ENCODE assay signal across 18 cellular contexts in genomic region chr7:139574618-139575337, GRCh38. TPM values are rescaled to one million over a fixed set of nuclear protein-coding genes. Genes with fewer than 3 reads are reported as not detected.
"Had no signal": no experiment of that assay in that cellular context is flagged by ENCODE, and none has a peak within 500 bp of the region (broad histone marks: within the 10 kb centered on the region; RNA-seq: fewer than 3 reads in every experiment).

No MANE protein-coding gene starts in this region.

- H3K4me3 ChIP-seq: body of pancreas, pancreas, uterus had no signal

- H3K4me1 Mint-ChIP-seq: central memory CD8-positive, alpha-beta T cell; immature natural killer cell; stimulated activated naive B cell treated with anti-CD40 and anti-IgM and Interleukin-4, amounts not matched to agents 10 μg/mL and 1 μg/mL and 100 μg/mL, for 72 hours had no signal

- H3K27me3 ChIP-seq: body of pancreas, pancreas, uterus had no signal

- ATAC-seq: activated CD4-positive, CD25-positive, alpha-beta regulatory T cell treated with anti-CD3 and anti-CD28 coated beads, Interleukin-2, amount 50 U/mL, for 24 hours; body of pancreas; pancreas; SK-N-SH treated with all-trans-retinoic acid at 6 μM for 48 hours; stimulated activated naive B cell treated with anti-CD40 and anti-IgM and Interleukin-4, amounts not matched to agents 10 μg/mL and 1 μg/mL and 100 μg/mL, for 72 hours had no signal

- H3K9me3 ChIP-seq: body of pancreas, pancreas, uterus had no signal

- H3K27ac Mint-ChIP-seq: activated naive CD4-positive, alpha-beta T cell treated with anti-CD3 and anti-CD28 coated beads for 36 hours; activated T-helper 1 cell treated with anti-CD3 and anti-CD28 coated beads, Interleukin-12 subunit alpha, Interleukin-12 subunit beta, Interleukin-2, Interleukin-4 antibody, amounts not matched to agents 30 ng/mL and 10 ng/mL and 1 ng/mL, durations not matched to agents 14 hours and 24 hours and 36 hours; dendritic cell treated with granulocyte-macrophage colony-stimulating factor and Interleukin-4, amounts not matched to agents 40 ng/mL and 50 ng/mL, for 4 days; stimulated activated naive B cell treated with anti-CD40 and anti-IgM and Interleukin-4, amounts not matched to agents 10 μg/mL and 1 μg/mL and 100 μg/mL, for 72 hours had no signal

- H3K9me3 Mint-ChIP-seq: activated naive CD4-positive, alpha-beta T cell treated with anti-CD3 and anti-CD28 coated beads for 36 hours; activated T-helper 1 cell treated with anti-CD3 and anti-CD28 coated beads, Interleukin-12 subunit alpha, Interleukin-12 subunit beta, Interleukin-2, Interleukin-4 antibody, amounts not matched to agents 30 ng/mL and 10 ng/mL and 1 ng/mL, durations not matched to agents 14 hours and 24 hours and 36 hours; central memory CD8-positive, alpha-beta T cell; dendritic cell treated with granulocyte-macrophage colony-stimulating factor and Interleukin-4, amounts not matched to agents 40 ng/mL and 50 ng/mL, for 4 days; immature natural killer cell; stimulated activated naive B cell treated with anti-CD40 and anti-IgM and Interleukin-4, amounts not matched to agents 10 μg/mL and 1 μg/mL and 100 μg/mL, for 72 hours had no signal

- H3K36me3 ChIP-seq: uterus had no signal

- H3K4me3 Mint-ChIP-seq: activated naive CD4-positive, alpha-beta T cell treated with anti-CD3 and anti-CD28 coated beads for 36 hours; activated T-helper 1 cell treated with anti-CD3 and anti-CD28 coated beads, Interleukin-12 subunit alpha, Interleukin-12 subunit beta, Interleukin-2, Interleukin-4 antibody, amounts not matched to agents 30 ng/mL and 10 ng/mL and 1 ng/mL, durations not matched to agents 14 hours and 24 hours and 36 hours; central memory CD8-positive, alpha-beta T cell; dendritic cell treated with granulocyte-macrophage colony-stimulating factor and Interleukin-4, amounts not matched to agents 40 ng/mL and 50 ng/mL, for 4 days; immature natural killer cell; stimulated activated naive B cell treated with anti-CD40 and anti-IgM and Interleukin-4, amounts not matched to agents 10 μg/mL and 1 μg/mL and 100 μg/mL, for 72 hours had no signal

- H3K4me1 ChIP-seq: body of pancreas, pancreas, uterus had no signal

- H3K27ac ChIP-seq: body of pancreas, pancreas, uterus had no signal

- DNase-seq: activated CD4-positive, alpha-beta T cell treated with anti-CD3 and anti-CD28 coated beads, Interleukin-2, amount 50 U/mL, for 48 hours; activated naive CD4-positive, alpha-beta T cell treated with anti-CD3 and anti-CD28 coated beads for 36 hours; amniotic stem cell; body of pancreas; immature natural killer cell; SHP77; stimulated activated CD4-positive, alpha-beta T cell treated with anti-CD3 and anti-CD28 coated beads, Interleukin-1b, Interleukin-23, amount 100 ng/mL, for 48 hours; stimulated activated naive B cell treated with anti-CD40 and anti-IgM and Interleukin-4, amounts not matched to agents 10 μg/mL and 1 μg/mL and 100 μg/mL, for 72 hours; T-helper 2 cell had no signal

- H3K27me3 Mint-ChIP-seq: central memory CD8-positive, alpha-beta T cell; dendritic cell treated with granulocyte-macrophage colony-stimulating factor and Interleukin-4, amounts not matched to agents 40 ng/mL and 50 ng/mL, for 4 days; stimulated activated naive B cell treated with anti-CD40 and anti-IgM and Interleukin-4, amounts not matched to agents 10 μg/mL and 1 μg/mL and 100 μg/mL, for 72 hours had no signal

RNA-seq across cellular contexts. Expression of gene CLEC2L, which starts 51.3 kb away (rescaled TPM):
- total RNA-seq: activated naive CD4-positive, alpha-beta T cell treated with anti-CD3 and anti-CD28 coated beads for 36 hours; activated T-helper 1 cell treated with anti-CD3 and anti-CD28 coated beads, Interleukin-12 subunit alpha, Interleukin-12 subunit beta, Interleukin-2, Interleukin-4 antibody, amounts not matched to agents 30 ng/mL and 10 ng/mL and 1 ng/mL, durations not matched to agents 14 hours and 24 hours and 36 hours; body of pancreas; epithelial cell of proximal tubule; lung microvascular endothelial cell; pancreas had no signal
- polyA plus RNA-seq: pancreas had no signal
